9 cellular contexts compared by ENCODE assay signal in genomic region chr16:87956771-87957279, GRCh38. TPM values are rescaled to one million over a fixed set of nuclear protein-coding genes. Genes with fewer than 3 reads are reported as not detected.
A peak's percentile ranks its signal among the peaks of the same experiment; 100 is the strongest.
DNase-seq lines count a peak whose midpoint lies in the region; ATAC-seq, FAIRE-seq and TF ChIP-seq lines count a peak whose summit lies in the region.
"Had no signal": no experiment of that assay in that cellular context is flagged by ENCODE, and none has a peak within 500 bp of the region (broad histone marks: within the 10 kb centered on the region; RNA-seq: fewer than 3 reads in every experiment).

No MANE protein-coding gene starts in this region.

- peaks cover 72% of the 10 kb centered on the region; the same call in 1 of the 2 replicates for H3K79me2 ChIP-seq in KMS-11 (ENCODE audit: insufficient read depth, low read depth)
- H3K79me2 ChIP-seq in keratinocyte (ENCODE audit: control insufficient read depth, insufficient read depth, low read length) = peaks cover 97% of the 10 kb centered on the region

- intact Hi-C loops in activated naive CD4-positive, alpha-beta T cell treated with anti-CD3 and anti-CD28 coated beads for 36 hours (cut with micrococcal nuclease) = loop anchor here (1.0 to 5.0 kb wide), 3 partner anchors 48 to 480 kb away; no protein-coding TSS in a partner anchor

- H3K4me3 ChIP-seq in KMS-11 (IDR thresholded peaks at IDR 0.05; ENCODE audit: insufficient read depth, low read depth, low read length) = no peak overlapping the region
- H3K4me3 ChIP-seq in keratinocyte (ENCODE audit: control insufficient read depth in 2 of 3, extremely low read depth in 1 of 3, insufficient read depth in 2 of 3, low read depth in 1 of 3, low read length in 3 of 3) = no peak overlapping the region
- H3K4me3 ChIP-seq in subcutaneous abdominal adipose tissue (ENCODE audit: low read depth in 1 of 5, low read length in 5 of 5) = peak overlapping the region; percentile 12 to 61 (median 41)

- H3K27ac Mint-ChIP-seq in activated naive CD4-positive, alpha-beta T cell treated with anti-CD3 and anti-CD28 coated beads for 36 hours = peak overlapping the region; percentile 99

- peaks cover 48% of the 10 kb centered on the region for H3K4me1 ChIP-seq in KMS-11 (ENCODE audit: low read depth, poor library complexity, severe bottlenecking)
- peaks cover 10% of the 10 kb centered on the region for H3K4me1 ChIP-seq in keratinocyte (ENCODE audit: control insufficient read depth, extremely low read depth, insufficient read depth, low read length)
- peaks cover 17 to 80% (median 54%) of the 10 kb centered on the region in 5 donors for H3K4me1 ChIP-seq in subcutaneous abdominal adipose tissue (ENCODE audit: control insufficient read depth in 5 of 5, insufficient read depth in 5 of 5, low read length in 5 of 5)

- peak overlapping the region; percentile 72 for H3K4me2 ChIP-seq in KMS-11
- no peak overlapping the region for H3K4me2 ChIP-seq in keratinocyte (ENCODE audit: control insufficient read depth, extremely low read depth, insufficient read depth, low read depth, low read length)

- H3K36me3 Mint-ChIP-seq in activated naive CD4-positive, alpha-beta T cell treated with anti-CD3 and anti-CD28 coated beads for 36 hours (ENCODE audit: low read depth) = peaks cover 17% of the 10 kb centered on the region

- H2AFZ ChIP-seq in KMS-11 (ENCODE audit: low read depth) = peak overlapping the region; percentile 1; the same call in 1 of the 2 replicates
- no peak overlapping the region for H2AFZ ChIP-seq in keratinocyte (ENCODE audit: control insufficient read depth, low read length)

- H3K9me1 ChIP-seq in keratinocyte (ENCODE audit: control insufficient read depth, extremely low read depth, insufficient read depth, low read length) = no peaks in the 10 kb centered on the region

- peak; percentile 60 for DNase-seq in DMS 273 (lab: John Stamatoyannopoulos, UW; ENCODE audit: unreplicated experiment)
- no peak for DNase-seq in DMS 273 treated with DMSO at 0.1 percent for 48 hours (lab: John Stamatoyannopoulos, UW)
- peak; percentile 84 for DNase-seq in activated naive CD4-positive, alpha-beta T cell treated with anti-CD3 and anti-CD28 coated beads for 36 hours
- DNase-seq in keratinocyte (ENCODE audit: low read depth, low spot score) = no peak

- no peaks in the 10 kb centered on the region for H3K36me3 ChIP-seq in KMS-11 (ENCODE audit: insufficient read depth)
- H3K36me3 ChIP-seq in keratinocyte (ENCODE audit: control insufficient read depth in 2 of 2, extremely low read depth in 1 of 2, insufficient read depth in 2 of 2, low read length in 2 of 2) = peaks cover 19 to 28% of the 10 kb centered on the region in 2 experiments
- H3K36me3 ChIP-seq in subcutaneous abdominal adipose tissue (ENCODE audit: control insufficient read depth in 5 of 5, insufficient read depth in 5 of 5, low read length in 5 of 5) = peaks cover 0 to 12% (median 6%) of the 10 kb centered on the region in 5 donors

- H3K9ac ChIP-seq in KMS-11 = peak overlapping the region; percentile 55; the same call in 1 of the 2 replicates
- H3K9ac ChIP-seq in keratinocyte (ENCODE audit: control insufficient read depth, extremely low read depth, insufficient read depth, low read length) = no peak overlapping the region
- H3K9ac ChIP-seq in subcutaneous abdominal adipose tissue (ENCODE audit: low read length in 5 of 5) = peak overlapping the region in 3 of 5 donors; percentile 2 to 65 (median 39)

- H3K9me3 ChIP-seq in keratinocyte (ENCODE audit: control insufficient read depth, low read depth, low read length) (no peaks in the 10 kb centered on the region), subcutaneous abdominal adipose tissue (ENCODE audit: control insufficient read depth in 5 of 5, low read length in 5 of 5) (no peaks in the 10 kb centered on the region)

- H3K4me3 Mint-ChIP-seq in activated naive CD4-positive, alpha-beta T cell treated with anti-CD3 and anti-CD28 coated beads for 36 hours = peak overlapping the region; percentile 80

- TF ChIP-seq CTCF in KMS-11 (conservative IDR thresholded peaks at IDR 0.05; ENCODE audit: low read depth, low read length) (no peak), keratinocyte (optimal IDR thresholded peaks at IDR 0.05 in 1 of 3, IDR thresholded peaks at IDR 0.05 in 1 of 3, conservative IDR thresholded peaks at IDR 0.05 in 1 of 3; ENCODE audit: extremely low read depth in 1 of 3, insufficient read depth in 2 of 3, low read length in 3 of 3) (peak; percentile 27 to 53 (median 41))

- H3K27me3 ChIP-seq in KMS-11 (ENCODE audit: insufficient read depth, low read depth) = no peaks in the 10 kb centered on the region
- H3K27me3 ChIP-seq in keratinocyte (ENCODE audit: control insufficient read depth, extremely low read depth, insufficient read depth, low read length) = no peaks in the 10 kb centered on the region
- H3K27me3 ChIP-seq in subcutaneous abdominal adipose tissue (ENCODE audit: control insufficient read depth in 5 of 5, insufficient read depth in 4 of 5, low read length in 5 of 5) = no peaks in the 10 kb centered on the region

- no peak for ATAC-seq in HG03442 (IDR thresholded peaks at IDR 0.05; ENCODE audit: unreplicated experiment)
- ATAC-seq in GM21367 (IDR thresholded peaks at IDR 0.05; ENCODE audit: unreplicated experiment) = no peak

- CTCF ChIA-PET in activated naive CD4-positive, alpha-beta T cell treated with anti-CD3 and anti-CD28 coated beads for 36 hours (lab: Charles Lee) = interaction anchor here (0.6 to 1.8 kb wide), 10 partner anchors 10 to 481 kb away, joined by 3 to 5 read pairs (median 3); no protein-coding TSS in a partner anchor

- dilution Hi-C loops in keratinocyte (cut with MboI; ENCODE audit: extremely low pct_ligation_motif_present, low sequenced_read_pairs) = no loop called here

- no peaks in the 10 kb centered on the region for H3K9me3 Mint-ChIP-seq in activated naive CD4-positive, alpha-beta T cell treated with anti-CD3 and anti-CD28 coated beads for 36 hours

- H3K27ac ChIP-seq in KMS-11 (peak overlapping the region; percentile 80), keratinocyte (ENCODE audit: control insufficient read depth, insufficient read depth, low read length) (no peak overlapping the region), subcutaneous abdominal adipose tissue (ENCODE audit: low read depth, low read length) (peak overlapping the region; percentile 92)
- H3K27ac ChIP-seq: 22Rv1 had no signal

- no peak for FAIRE-seq in keratinocyte (lab: Jason Lieb, UNC)

- H4K20me1 ChIP-seq in KMS-11 (ENCODE audit: insufficient read depth) (no peaks in the 10 kb centered on the region), keratinocyte (ENCODE audit: control insufficient read depth, extremely low read depth, insufficient read depth, low read length) (no peaks in the 10 kb centered on the region)

- H3K27me3 Mint-ChIP-seq in activated naive CD4-positive, alpha-beta T cell treated with anti-CD3 and anti-CD28 coated beads for 36 hours (ENCODE audit: low read depth) = no peaks in the 10 kb centered on the region

- peaks cover 92% of the 10 kb centered on the region for H3K4me1 Mint-ChIP-seq in activated naive CD4-positive, alpha-beta T cell treated with anti-CD3 and anti-CD28 coated beads for 36 hours (ENCODE audit: low read depth)

RNA-seq across cellular contexts. Expression of gene BANP, which starts 5.6 kb away (rescaled TPM):
- total RNA-seq in activated naive CD4-positive, alpha-beta T cell treated with anti-CD3 and anti-CD28 coated beads for 36 hours = 10 to 100 TPM; 35.1 to 38.6 TPM
- polyA plus RNA-seq in keratinocyte = 10.0 to 12.9 TPM (median 10.8 TPM) in 3 replicates
- polyA plus RNA-seq in keratinocyte (2011; ENCODE audit: low read depth) = 13.1 TPM
- polyA plus RNA-seq in keratinocyte (2011; cell fraction: cytosol; rRNA removed) = 9.4 and 9.8 TPM in 2 replicates
- polyA plus RNA-seq in keratinocyte (2011; cell fraction: nucleus; rRNA removed) = 24.4 and 26.9 TPM in 2 replicates
- 8.6 and 12.8 TPM in 2 replicates for polyA plus RNA-seq in keratinocyte (2012; ENCODE audit: low replicate concordance)
- 21.7 to 27.9 TPM (median 23.6 TPM) in 3 replicates for polyA minus RNA-seq in keratinocyte
- 27.4 TPM for polyA minus RNA-seq in keratinocyte (2011; cell fraction: cytosol; rRNA and poly(A)+ RNA removed)
- 23.3 and 24.7 TPM in 2 replicates for polyA minus RNA-seq in keratinocyte (2011; cell fraction: nucleus; rRNA and poly(A)+ RNA removed)

RNA-seq across cellular contexts. Expression of gene CA5A, which starts 20.5 kb away (rescaled TPM):
- not detected for total RNA-seq in activated naive CD4-positive, alpha-beta T cell treated with anti-CD3 and anti-CD28 coated beads for 36 hours
- polyA plus RNA-seq in keratinocyte = not detected in 3 replicates
- not detected for polyA plus RNA-seq in keratinocyte (2011; ENCODE audit: low read depth)
- not detected in 2 replicates for polyA plus RNA-seq in keratinocyte (2011; cell fraction: cytosol; rRNA removed)
- not detected in 2 replicates for polyA plus RNA-seq in keratinocyte (2011; cell fraction: nucleus; rRNA removed)
- not detected in 2 replicates for polyA plus RNA-seq in keratinocyte (2012; ENCODE audit: low replicate concordance)
- not detected in 3 replicates for polyA minus RNA-seq in keratinocyte
- polyA minus RNA-seq in keratinocyte (2011; cell fraction: cytosol; rRNA and poly(A)+ RNA removed) = not detected
- not detected in 2 replicates for polyA minus RNA-seq in keratinocyte (2011; cell fraction: nucleus; rRNA and poly(A)+ RNA removed)

Comparison
In these comparisons a context has a peak if more than half of its experiments do, and no peak if none do; other contexts are left out.
1. DNase-seq: peak in DMS 273 (single experiment) and activated naive CD4-positive, alpha-beta T cell treated with anti-CD3 and anti-CD28 coated beads for 36 hours (single experiment); none in DMS 273 treated with DMSO at 0.1 percent for 48 hours (single experiment) and keratinocyte (single experiment).
2. H3K4me3 ChIP-seq: peak in subcutaneous abdominal adipose tissue (5 of 5); none in KMS-11 (single experiment) and keratinocyte (0 of 3).